12 cellular contexts compared by ENCODE assay signal in genomic region chr5:57037355-57037754, GRCh38.
DNase-seq lines count a peak whose midpoint lies in the region; ATAC-seq and TF ChIP-seq lines count a peak whose summit lies in the region.
"Had no signal": no experiment of that assay in that cellular context is flagged by ENCODE, and none has a peak within 500 bp of the region (broad histone marks: within the 10 kb centered on the region; RNA-seq: fewer than 3 reads in every experiment).

No MANE protein-coding gene starts in this region.

- no peak overlapping the region for H3K4me3 ChIP-seq in esophagus muscularis mucosa

- 89% methylated on average over 6 of the region's 6 CpGs for WGBS in esophagus muscularis mucosa

- no peaks in the 10 kb centered on the region for H3K9me3 ChIP-seq in esophagus muscularis mucosa

- H3K27me3 ChIP-seq in esophagus muscularis mucosa: no peaks in the 10 kb centered on the region

- no peak for TF ChIP-seq EP300 in esophagus muscularis mucosa (IDR thresholded peaks at IDR 0.05)

- intact Hi-C loops in esophagus muscularis mucosa (cut with DNase I): no loop called here

- TF ChIP-seq POLR2A in esophagus muscularis mucosa (IDR thresholded peaks at IDR 0.05; ENCODE audit: low read depth): no peak

- in situ Hi-C loops in GM13977 (cut with MboI; ENCODE audit: low pct_unique_long_range_greater_than_20kb, low sequenced_read_pairs, unreplicated experiment): no loop called here

- peaks cover 0 to 3% (median 0%) of the 10 kb centered on the region in 4 donors for H3K4me1 ChIP-seq in esophagus muscularis mucosa

- no peak for ATAC-seq in HG03139 (IDR thresholded peaks at IDR 0.05; ENCODE audit: unreplicated experiment)
- no peak for ATAC-seq in GM21825 (IDR thresholded peaks at IDR 0.05; ENCODE audit: unreplicated experiment)
- ATAC-seq: activated CD4-positive, CD25-positive, alpha-beta regulatory T cell treated with anti-CD3 and anti-CD28 coated beads, Interleukin-2, amount 50 U/mL, for 24 hours; activated naive CD8-positive, alpha-beta T cell treated with anti-CD3 and anti-CD28 coated beads, Interleukin-2, amount 50 U/mL, for 24 hours; T-cell had no signal

- DNase-seq in NOMO-1 treated with DMSO at 0.1 percent for 48 hours (lab: John Stamatoyannopoulos, UW; ENCODE audit: unreplicated experiment) (peak; percentile 1), NOMO-1 (lab: John Stamatoyannopoulos, UW; ENCODE audit: unreplicated experiment in 2 of 2) (no peak), RKO (ENCODE audit: low spot score) (peak; percentile 20), esophagus muscularis mucosa (ENCODE audit: extremely low spot score) (peak; percentile 64), renal cortical epithelial cell (ENCODE audit: low read depth) (peak; percentile 8), GM13977 (ENCODE audit: low spot score) (no peak)
- DNase-seq: activated naive CD8-positive, alpha-beta T cell treated with anti-CD3 and anti-CD28 coated beads, Interleukin-2, amount 50 U/mL, for 24 hours; NCI-H1436; T-cell had no signal

- no peaks in the 10 kb centered on the region for H3K36me3 ChIP-seq in esophagus muscularis mucosa

- no peak overlapping the region for H3K27ac ChIP-seq in esophagus muscularis mucosa (replicated peaks in 1 of 4)

- no peak for TF ChIP-seq CTCF in esophagus muscularis mucosa (IDR thresholded peaks at IDR 0.05)
- no peak for TF ChIP-seq CTCF in GM13977 (IDR thresholded peaks at IDR 0.05; ENCODE audit: extremely low read depth, insufficient read depth, missing control alignments)

Comparison
In these comparisons a context has a peak if more than half of its experiments do, and no peak if none do; other contexts are left out.
1. DNase-seq: peak in NOMO-1 treated with DMSO at 0.1 percent for 48 hours (single experiment), RKO (single experiment), esophagus muscularis mucosa (single experiment) and renal cortical epithelial cell (single experiment); none in NOMO-1 (0 of 2) and GM13977 (single experiment).